7 cellular contexts compared by ENCODE assay signal in the genomic region with DNA sequence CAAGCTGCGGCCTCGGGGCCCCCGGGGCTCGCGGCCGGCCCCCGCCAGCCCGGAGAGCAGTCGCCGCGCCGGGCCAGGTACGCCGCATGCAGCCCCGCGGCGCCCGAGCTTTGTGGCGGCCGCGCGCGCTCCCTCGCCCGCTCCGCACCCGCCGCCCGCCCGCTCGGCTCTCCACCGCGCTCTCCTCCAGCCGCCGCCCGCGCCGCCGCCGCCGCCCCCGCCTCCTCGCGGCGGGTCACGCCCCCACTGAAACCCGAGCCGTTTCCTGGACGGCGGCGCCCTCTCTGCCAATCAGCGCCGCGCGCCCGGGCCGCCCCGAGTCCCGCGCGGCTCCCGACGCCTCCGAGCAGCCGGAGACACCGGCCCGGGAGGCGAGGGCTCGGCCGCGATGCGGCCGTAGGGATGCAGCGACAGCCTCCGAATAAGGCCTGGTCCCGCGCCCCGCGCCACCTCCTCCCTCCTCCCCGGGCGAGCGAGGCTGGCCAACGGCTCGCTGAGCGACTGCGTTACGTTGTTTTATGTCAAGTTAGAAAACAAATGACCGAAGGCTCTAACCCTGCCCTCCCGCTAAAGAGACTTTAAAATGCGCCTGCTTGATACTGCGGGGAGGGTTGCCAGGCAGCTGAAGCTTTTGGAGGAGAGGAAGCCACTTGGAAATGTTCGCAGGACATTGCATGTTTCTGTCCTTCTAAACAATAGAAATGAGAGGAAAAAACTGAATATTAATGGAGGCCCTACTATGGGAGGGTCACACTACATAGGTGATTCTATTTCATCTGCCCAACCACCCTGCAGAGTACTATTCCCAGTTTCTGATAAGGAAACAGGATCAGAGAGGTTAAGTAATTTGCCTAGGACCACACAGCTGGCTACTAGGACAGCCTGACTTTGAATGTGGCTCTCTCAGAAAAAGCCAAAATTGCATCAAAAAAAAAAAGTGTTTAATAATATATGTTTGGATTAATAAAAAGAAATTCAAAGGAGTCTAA. TPM values are rescaled to one million over a fixed set of nuclear protein-coding genes. Genes with fewer than 3 reads are reported as not detected.
DNase-seq lines count a peak whose midpoint lies in the region; ATAC-seq and TF ChIP-seq lines count a peak whose summit lies in the region.

FGFR2 (minus strand) TSS at position 184 of the 989 bp plus-strand sequence. CDS start 4,627 bp downstream, outside the sequence.

- no peaks in the 10 kb centered on the region for H3K9me2 ChIP-seq in neural cell (ENCODE audit: insufficient read depth, low read length)

- no peaks in the 10 kb centered on the region for H3K79me2 ChIP-seq in neural cell (replicated peaks; ENCODE audit: insufficient read depth, low read length)

- H3K27ac Mint-ChIP-seq in activated T-helper 1 cell treated with anti-CD3 and anti-CD28 coated beads, Interleukin-12 subunit alpha, Interleukin-12 subunit beta, Interleukin-2, Interleukin-4 antibody, amounts not matched to agents 30 ng/mL and 10 ng/mL and 1 ng/mL, durations not matched to agents 14 hours and 24 hours and 36 hours, result no peak within 1 kb of the TSS

- no peak within 1 kb of the TSS for H2AFZ ChIP-seq in neural cell (ENCODE audit: low read depth, low read length)

- no peaks in the 10 kb centered on the region for H3K4me1 Mint-ChIP-seq in activated T-helper 1 cell treated with anti-CD3 and anti-CD28 coated beads, Interleukin-12 subunit alpha, Interleukin-12 subunit beta, Interleukin-2, Interleukin-4 antibody, amounts not matched to agents 30 ng/mL and 10 ng/mL and 1 ng/mL, durations not matched to agents 14 hours and 24 hours and 36 hours (ENCODE audit: low read depth)

- no peak for TF ChIP-seq EP300 in neural cell (conservative IDR thresholded peaks at IDR 0.05; ENCODE audit: poor library complexity, severe bottlenecking)

- intact Hi-C loops in activated T-helper 1 cell treated with anti-CD3 and anti-CD28 coated beads, Interleukin-12 subunit alpha, Interleukin-12 subunit beta, Interleukin-2, Interleukin-4 antibody, amounts not matched to agents 30 ng/mL and 10 ng/mL and 1 ng/mL, durations not matched to agents 14 hours and 24 hours and 36 hours (cut with micrococcal nuclease), result no loop called here

- H3K36me3 Mint-ChIP-seq in activated T-helper 1 cell treated with anti-CD3 and anti-CD28 coated beads, Interleukin-12 subunit alpha, Interleukin-12 subunit beta, Interleukin-2, Interleukin-4 antibody, amounts not matched to agents 30 ng/mL and 10 ng/mL and 1 ng/mL, durations not matched to agents 14 hours and 24 hours and 36 hours (ENCODE audit: low read depth), result no peaks in the 10 kb centered on the region

- TF ChIP-seq CTCF in neural cell (IDR thresholded peaks at IDR 0.05; ENCODE audit: poor library complexity, severe bottlenecking), result no peak

- peaks cover 57% of the 10 kb centered on the region for H3K27me3 Mint-ChIP-seq in activated T-helper 1 cell treated with anti-CD3 and anti-CD28 coated beads, Interleukin-12 subunit alpha, Interleukin-12 subunit beta, Interleukin-2, Interleukin-4 antibody, amounts not matched to agents 30 ng/mL and 10 ng/mL and 1 ng/mL, durations not matched to agents 14 hours and 24 hours and 36 hours (ENCODE audit: insufficient read depth)

- H3F3A ChIP-seq in neural cell (ENCODE audit: insufficient read depth, low read length, poor library complexity, severe bottlenecking), result no peaks in the 10 kb centered on the region

- H3K9ac ChIP-seq in neural cell (ENCODE audit: low read length), result peak within 1 kb of the TSS; percentile 59

- H3K4me3 ChIP-seq in GM08714 (ENCODE audit: low read length) (peak within 1 kb of the TSS; percentile 9), neural cell (ENCODE audit: low read length) (peak within 1 kb of the TSS; percentile 87)

- peaks cover 54% of the 10 kb centered on the region for H3K27me3 ChIP-seq in neural cell (ENCODE audit: insufficient read depth, low read depth, low read length)

- peak within 1 kb of the TSS; percentile 50 for H3K4me2 ChIP-seq in neural cell (ENCODE audit: low read length)

- no peak for TF ChIP-seq RAD21 in neural cell (conservative IDR thresholded peaks at IDR 0.05)

- no peaks in the 10 kb centered on the region for H4K20me1 ChIP-seq in neural cell (ENCODE audit: insufficient read depth)

- peak; percentile 88 for ATAC-seq in GM21786 (IDR thresholded peaks at IDR 0.05; ENCODE audit: unreplicated experiment)

- H3K9me3 ChIP-seq in neural cell (ENCODE audit: low read length), result no peaks in the 10 kb centered on the region

- H3K9me3 Mint-ChIP-seq in activated T-helper 1 cell treated with anti-CD3 and anti-CD28 coated beads, Interleukin-12 subunit alpha, Interleukin-12 subunit beta, Interleukin-2, Interleukin-4 antibody, amounts not matched to agents 30 ng/mL and 10 ng/mL and 1 ng/mL, durations not matched to agents 14 hours and 24 hours and 36 hours, result no peaks in the 10 kb centered on the region

- DNase-seq in NCI-H1048 (lab: John Stamatoyannopoulos, UW) (peak; percentile 59), germinal center (ENCODE audit: low spot score) (peak; percentile 67), OCI-M1 (lab: John Stamatoyannopoulos, UW) (no peak)
- peak; percentile 11 for DNase-seq in activated T-helper 1 cell treated with anti-CD3 and anti-CD28 coated beads, Interleukin-12 subunit alpha, Interleukin-12 subunit beta, Interleukin-2, Interleukin-4 antibody, amounts not matched to agents 30 ng/mL and 10 ng/mL and 1 ng/mL, durations not matched to agents 14 hours and 24 hours and 36 hours (ENCODE audit: low spot score)

- H3K27ac ChIP-seq in neural cell (ENCODE audit: low read length), result peak within 1 kb of the TSS; percentile 13

- no peaks in the 10 kb centered on the region for H3K36me3 ChIP-seq in neural cell (ENCODE audit: insufficient read depth, low read length)

- H3K4me3 Mint-ChIP-seq in activated T-helper 1 cell treated with anti-CD3 and anti-CD28 coated beads, Interleukin-12 subunit alpha, Interleukin-12 subunit beta, Interleukin-2, Interleukin-4 antibody, amounts not matched to agents 30 ng/mL and 10 ng/mL and 1 ng/mL, durations not matched to agents 14 hours and 24 hours and 36 hours, result peak within 1 kb of the TSS; percentile 11

TF ChIP-seq in neural cell, 6 proteins besides CTCF, POLR2A, EP300 and RAD21:
- TF ChIP-seq TAF1 (IDR thresholded peaks at IDR 0.05; ENCODE audit: low read depth) (no peak), EZH2 (IDR thresholded peaks at IDR 0.05; ENCODE audit: borderline replicate concordance, insufficient read depth, low read length, poor library complexity, severe bottlenecking) (no peak), SMC3 (conservative IDR thresholded peaks at IDR 0.05; ENCODE audit: poor library complexity) (no peak), MXI1 (conservative IDR thresholded peaks at IDR 0.05; ENCODE audit: poor library complexity, severe bottlenecking) (no peak), POLR2AphosphoS5 (IDR thresholded peaks at IDR 0.05) (no peak)
- TF ChIP-seq, protein P1, sequence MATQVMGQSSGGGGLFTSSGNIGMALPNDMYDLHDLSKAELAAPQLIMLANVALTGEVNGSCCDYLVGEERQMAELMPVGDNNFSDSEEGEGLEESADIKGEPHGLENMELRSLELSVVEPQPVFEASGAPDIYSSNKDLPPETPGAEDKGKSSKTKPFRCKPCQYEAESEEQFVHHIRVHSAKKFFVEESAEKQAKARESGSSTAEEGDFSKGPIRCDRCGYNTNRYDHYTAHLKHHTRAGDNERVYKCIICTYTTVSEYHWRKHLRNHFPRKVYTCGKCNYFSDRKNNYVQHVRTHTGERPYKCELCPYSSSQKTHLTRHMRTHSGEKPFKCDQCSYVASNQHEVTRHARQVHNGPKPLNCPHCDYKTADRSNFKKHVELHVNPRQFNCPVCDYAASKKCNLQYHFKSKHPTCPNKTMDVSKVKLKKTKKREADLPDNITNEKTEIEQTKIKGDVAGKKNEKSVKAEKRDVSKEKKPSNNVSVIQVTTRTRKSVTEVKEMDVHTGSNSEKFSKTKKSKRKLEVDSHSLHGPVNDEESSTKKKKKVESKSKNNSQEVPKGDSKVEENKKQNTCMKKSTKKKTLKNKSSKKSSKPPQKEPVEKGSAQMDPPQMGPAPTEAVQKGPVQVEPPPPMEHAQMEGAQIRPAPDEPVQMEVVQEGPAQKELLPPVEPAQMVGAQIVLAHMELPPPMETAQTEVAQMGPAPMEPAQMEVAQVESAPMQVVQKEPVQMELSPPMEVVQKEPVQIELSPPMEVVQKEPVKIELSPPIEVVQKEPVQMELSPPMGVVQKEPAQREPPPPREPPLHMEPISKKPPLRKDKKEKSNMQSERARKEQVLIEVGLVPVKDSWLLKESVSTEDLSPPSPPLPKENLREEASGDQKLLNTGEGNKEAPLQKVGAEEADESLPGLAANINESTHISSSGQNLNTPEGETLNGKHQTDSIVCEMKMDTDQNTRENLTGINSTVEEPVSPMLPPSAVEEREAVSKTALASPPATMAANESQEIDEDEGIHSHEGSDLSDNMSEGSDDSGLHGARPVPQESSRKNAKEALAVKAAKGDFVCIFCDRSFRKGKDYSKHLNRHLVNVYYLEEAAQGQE (IDR thresholded peaks at IDR 0.05; ENCODE audit: borderline replicate concordance), result no peak

RNA-seq across cellular contexts. Expression of gene FGFR2, which starts in this region (rescaled TPM):
- total RNA-seq in activated T-helper 1 cell treated with anti-CD3 and anti-CD28 coated beads, Interleukin-12 subunit alpha, Interleukin-12 subunit beta, Interleukin-2, Interleukin-4 antibody, amounts not matched to agents 30 ng/mL and 10 ng/mL and 1 ng/mL, durations not matched to agents 14 hours and 24 hours and 36 hours, result not detected in 2 replicates
- polyA plus RNA-seq in neural cell, result 14.8 and 15.7 TPM in 2 replicates
- polyA minus RNA-seq in neural cell, result 23.7 and 25.3 TPM in 2 replicates

Comparison
In these comparisons a context has a peak if more than half of its experiments do, and no peak if none do; other contexts are left out.
1. Peak in DNase-seq in activated T-helper 1 cell treated with anti-CD3 and anti-CD28 coated beads, Interleukin-12 subunit alpha, Interleukin-12 subunit beta, Interleukin-2, Interleukin-4 antibody, amounts not matched to agents 30 ng/mL and 10 ng/mL and 1 ng/mL, durations not matched to agents 14 hours and 24 hours and 36 hours; RNA of the gene not detected or under 1 TPM.